8 cellular contexts compared by ENCODE assay signal in genomic region chr11:2699531-2700414, GRCh38.
DNase-seq lines count a peak whose midpoint lies in the region; ATAC-seq lines count a peak whose summit lies in the region.

Gene KCNQ1OT1, minus strand, starts transcription at chr11:2699994.

- DNase-seq in AG08395 (ENCODE audit: low spot score) (peak; percentile 98), NCI-H226 (peak; percentile 80), cerebellar nuclear complex (lab: John Stamatoyannopoulos, UW) (peak; percentile 37 to 73), kidney glomerular epithelial cell (lab: John Stamatoyannopoulos, UW) (peak; percentile 73)
- DNase-seq in activated CD4-positive, CD25-positive, alpha-beta regulatory T cell treated with anti-CD3 and anti-CD28 coated beads, Interleukin-2, amount 50 U/mL, for 72 hours: peak; percentile 80
- DNase-seq in stimulated activated CD4-positive, alpha-beta T cell treated with anti-CD3 and anti-CD28 coated beads, Interleukin-15, amount 100 ng/mL, for 24 hours: peak; percentile 89

- peak; percentile 92 for ATAC-seq in GM18907 (IDR thresholded peaks at IDR 0.05; ENCODE audit: unreplicated experiment)
- peak; percentile 82 for ATAC-seq in HG03139 (IDR thresholded peaks at IDR 0.05; ENCODE audit: unreplicated experiment)

Comparison
In these comparisons a context has a peak if more than half of its experiments do, and no peak if none do; other contexts are left out.
1. Peak in every context shown above with its lines: DNase-seq and ATAC-seq.